ENCODE assay signal across 16 cellular contexts in genomic region chr15:72284781-72285180, GRCh38. TPM values are rescaled to one million over a fixed set of nuclear protein-coding genes. Genes with fewer than 3 reads are reported as not detected.
"Had no signal": no experiment of that assay in that cellular context is flagged by ENCODE, and none has a peak within 500 bp of the region (broad histone marks: within the 10 kb centered on the region; RNA-seq: fewer than 3 reads in every experiment).

No MANE protein-coding gene starts in this region.

- H3K27me3 ChIP-seq: pancreas, sigmoid colon had no signal

- H3K4me3 ChIP-seq: coronary artery, lung, pancreas, sigmoid colon had no signal

- H3K27ac ChIP-seq: coronary artery, pancreas, sigmoid colon had no signal

- H3K36me3 ChIP-seq: pancreas, sigmoid colon had no signal

- DNase-seq: activated CD4-positive, alpha-beta memory T cell treated with anti-CD3 and anti-CD28 coated beads, Interleukin-2, amount 10 ng/mL, durations not matched to agents 7 days and 5 days; activated CD4-positive, alpha-beta T cell treated with anti-CD3 and anti-CD28 coated beads for 4 hours; activated effector memory CD4-positive, alpha-beta T cell treated with Interleukin-2 at 50 U/mL for 16 hours; activated T-cell treated with anti-CD3 and anti-CD28 coated beads, Interleukin-2, amount 50 U/mL, for 24 hours; amniotic stem cell; central memory CD4-positive, alpha-beta T cell; head of caudate nucleus; midbrain; pancreas; sigmoid colon; stimulated activated CD4-positive, alpha-beta T cell treated with anti-CD3 and anti-CD28 coated beads, Interleukin-1b, Interleukin-23, amount 100 ng/mL, for 48 hours; T-helper 17 cell had no signal

- H3K4me1 ChIP-seq: pancreas, sigmoid colon had no signal

- H3K9me3 ChIP-seq: pancreas, sigmoid colon had no signal

RNA-seq across cellular contexts. Expression of gene CELF6, which starts 35.2 kb away (rescaled TPM):
- total RNA-seq: endothelial cell of umbilical vein, WTC11 had no signal
